Comparison of ENCODE assay signal across 8 cellular contexts in the genomic region with DNA sequence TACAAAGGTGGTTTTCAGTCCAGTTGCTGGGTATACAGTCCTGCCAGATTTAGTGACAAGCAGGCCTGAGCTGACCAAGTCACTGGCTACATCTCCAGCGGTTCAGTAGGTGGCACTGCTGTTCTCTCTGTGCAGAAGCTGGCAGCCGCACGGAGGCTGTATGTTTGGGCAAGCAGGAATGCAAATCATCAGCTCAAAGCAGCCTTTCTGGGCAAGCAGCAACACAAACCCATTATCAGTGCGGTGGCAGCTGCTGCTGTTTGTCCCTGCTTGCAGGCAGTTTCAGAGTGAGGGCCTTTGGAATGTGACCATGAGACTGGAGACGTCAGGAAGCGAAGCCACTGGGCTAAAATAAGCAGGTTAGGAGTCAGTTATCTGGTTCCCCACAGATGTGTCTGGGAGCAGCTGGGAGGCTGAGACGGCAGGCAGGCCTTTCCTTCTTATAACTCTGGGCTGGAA.
DNase-seq lines count a peak whose midpoint lies in the region; ATAC-seq lines count a peak whose summit lies in the region.

No MANE protein-coding gene starts in this region.

- POLR2A ChIA-PET in activated CD4-positive, alpha-beta memory T cell treated with anti-CD3 and anti-CD28 coated beads for 36 hours (lab: Charles Lee), result interaction anchor here (0.8 to 1.6 kb wide), 4 partner anchors 41 to 156 kb away, joined by 3 to 7 read pairs (median 4); a partner anchor contains a TSS

- no peak overlapping the region for H3K27ac Mint-ChIP-seq in activated CD4-positive, alpha-beta memory T cell treated with anti-CD3 and anti-CD28 coated beads for 36 hours
- peak overlapping the region; percentile 33 for H3K27ac Mint-ChIP-seq in memory B cell

- H3K27me3 Mint-ChIP-seq in activated CD4-positive, alpha-beta memory T cell treated with anti-CD3 and anti-CD28 coated beads for 36 hours, result no peaks in the 10 kb centered on the region
- H3K27me3 Mint-ChIP-seq in memory B cell, result no peaks in the 10 kb centered on the region

- H3K4me3 Mint-ChIP-seq in activated CD4-positive, alpha-beta memory T cell treated with anti-CD3 and anti-CD28 coated beads for 36 hours, result peak overlapping the region; percentile 27
- peak overlapping the region; percentile 56 for H3K4me3 Mint-ChIP-seq in memory B cell

- peak; percentile 100 for ATAC-seq in GM19468 (IDR thresholded peaks at IDR 0.05; ENCODE audit: extremely low read depth, unreplicated experiment)
- ATAC-seq in memory B cell (ENCODE audit: low read depth), result peak; percentile 100

- intact Hi-C loops in activated CD4-positive, alpha-beta memory T cell treated with anti-CD3 and anti-CD28 coated beads for 36 hours (cut with micrococcal nuclease), result loop anchor here (1.0 to 5.0 kb wide), 6 partner anchors 30 to 145 kb away; a partner anchor contains a TSS

- CTCF ChIA-PET in activated CD4-positive, alpha-beta memory T cell treated with anti-CD3 and anti-CD28 coated beads for 36 hours (lab: Charles Lee), result interaction anchor here (0.6 to 6.8 kb wide), 58 partner anchors 9 to 403 kb away, joined by 3 to 242 read pairs (median 4); a partner anchor contains a TSS

- DNase-seq in COLO668 (lab: John Stamatoyannopoulos, UW; ENCODE audit: unreplicated experiment) (peak; percentile 68), HK-2 (ENCODE audit: unreplicated experiment) (peak; percentile 59), NCI-H82 (lab: John Stamatoyannopoulos, UW) (peak; percentile 75), memory B cell (ENCODE audit: low spot score in 2 of 2) (peak; percentile 48 to 66)
- peak; percentile 83 for DNase-seq in activated CD4-positive, alpha-beta memory T cell treated with anti-CD3 and anti-CD28 coated beads for 36 hours
- peak; percentile 42 for DNase-seq in effector CD4-positive, alpha-beta T cell
- peak; percentile 20 for DNase-seq in stimulated activated CD8-positive, alpha-beta memory T cell treated with anti-CD3 and anti-CD28 coated beads, Interleukin-12 subunit alpha, Interleukin-12 subunit beta, amount 100 ng/mL, for 24 hours (ENCODE audit: extremely low read depth)

- H3K36me3 Mint-ChIP-seq in activated CD4-positive, alpha-beta memory T cell treated with anti-CD3 and anti-CD28 coated beads for 36 hours, result no peaks in the 10 kb centered on the region
- peaks cover 2% of the 10 kb centered on the region for H3K36me3 Mint-ChIP-seq in memory B cell

- H3K4me1 Mint-ChIP-seq in activated CD4-positive, alpha-beta memory T cell treated with anti-CD3 and anti-CD28 coated beads for 36 hours (ENCODE audit: low read depth), result peaks cover 7% of the 10 kb centered on the region
- peaks cover 5% of the 10 kb centered on the region for H3K4me1 Mint-ChIP-seq in memory B cell

- H3K9me3 Mint-ChIP-seq in activated CD4-positive, alpha-beta memory T cell treated with anti-CD3 and anti-CD28 coated beads for 36 hours, result no peaks in the 10 kb centered on the region
- peaks cover 2% of the 10 kb centered on the region for H3K9me3 Mint-ChIP-seq in memory B cell

Comparison
In these comparisons a context has a peak if more than half of its experiments do, and no peak if none do; other contexts are left out.
1. Peak in every context shown above with its lines: DNase-seq and ATAC-seq.
2. DNase-seq: peak in every context shown above with its lines; median percentile 83 in activated CD4-positive, alpha-beta memory T cell treated with anti-CD3 and anti-CD28 coated beads for 36 hours; 75 in NCI-H82; 68 in COLO668; 59 in HK-2; 57 in memory B cell; 42 in effector CD4-positive, alpha-beta T cell; 20 in stimulated activated CD8-positive, alpha-beta memory T cell treated with anti-CD3 and anti-CD28 coated beads, Interleukin-12 subunit alpha, Interleukin-12 subunit beta, amount 100 ng/mL, for 24 hours.